ENCODE assay signal across 1 cellular context in the genomic region with DNA sequence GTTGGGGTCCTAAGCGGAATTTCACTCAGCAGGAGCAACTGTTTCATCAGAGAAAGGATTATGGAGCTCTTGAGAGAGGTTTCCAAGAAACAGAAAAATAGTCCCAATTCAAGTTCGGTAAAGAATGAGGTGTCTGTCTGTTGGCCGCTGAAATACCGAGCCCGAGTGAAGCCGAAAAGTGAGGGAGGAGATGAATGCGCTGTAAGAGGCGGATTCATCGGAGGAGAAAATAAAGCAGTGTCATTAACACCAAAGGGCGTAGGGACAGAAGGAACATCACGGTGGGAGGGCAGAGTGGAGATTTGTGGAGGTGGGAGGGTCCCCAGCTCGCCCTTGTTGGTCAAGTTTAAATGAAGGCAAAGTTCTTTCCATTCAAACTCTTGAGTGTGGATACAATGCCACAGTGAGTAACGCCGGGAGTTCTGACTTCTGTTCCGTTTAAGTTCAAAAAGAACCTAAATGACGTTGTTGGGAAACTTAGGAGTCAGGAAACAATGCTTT.
TF ChIP-seq lines count a peak whose summit lies in the region.

No MANE protein-coding gene starts in this region.

TF ChIP-seq in IMR-90, 13 proteins besides CTCF, POLR2A, EP300 and RAD21:
- no peak for TF ChIP-seq SMC3 (IDR thresholded peaks at IDR 0.05; ENCODE audit: low read depth, low read length)
- TF ChIP-seq CEBPB (IDR thresholded peaks at IDR 0.05; ENCODE audit: low read depth, low read length) = no peak
- TF ChIP-seq NFE2L2 (IDR thresholded peaks at IDR 0.05; ENCODE audit: low read depth, low read length) = no peak
- TF ChIP-seq RCOR1 (IDR thresholded peaks at IDR 0.05; ENCODE audit: insufficient replicate concordance, low read length) = no peak
- TF ChIP-seq MAFK (IDR thresholded peaks at IDR 0.05; ENCODE audit: low read depth, low read length) = no peak
- TF ChIP-seq RFX5 (IDR thresholded peaks at IDR 0.05; ENCODE audit: low read depth, low read length) = no peak
- no peak for TF ChIP-seq FOS (IDR thresholded peaks at IDR 0.05; ENCODE audit: low read depth, low read length)
- TF ChIP-seq BHLHE40 (IDR thresholded peaks at IDR 0.05; ENCODE audit: low read depth, low read length) = no peak
- TF ChIP-seq, protein P1, sequence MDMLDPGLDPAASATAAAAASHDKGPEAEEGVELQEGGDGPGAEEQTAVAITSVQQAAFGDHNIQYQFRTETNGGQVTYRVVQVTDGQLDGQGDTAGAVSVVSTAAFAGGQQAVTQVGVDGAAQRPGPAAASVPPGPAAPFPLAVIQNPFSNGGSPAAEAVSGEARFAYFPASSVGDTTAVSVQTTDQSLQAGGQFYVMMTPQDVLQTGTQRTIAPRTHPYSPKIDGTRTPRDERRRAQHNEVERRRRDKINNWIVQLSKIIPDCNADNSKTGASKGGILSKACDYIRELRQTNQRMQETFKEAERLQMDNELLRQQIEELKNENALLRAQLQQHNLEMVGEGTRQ (IDR thresholded peaks at IDR 0.05; ENCODE audit: low read depth, low read length) = no peak
- TF ChIP-seq MXI1 (IDR thresholded peaks at IDR 0.05; ENCODE audit: borderline replicate concordance, low read depth, low read length) = no peak
- TF ChIP-seq, protein P2, sequence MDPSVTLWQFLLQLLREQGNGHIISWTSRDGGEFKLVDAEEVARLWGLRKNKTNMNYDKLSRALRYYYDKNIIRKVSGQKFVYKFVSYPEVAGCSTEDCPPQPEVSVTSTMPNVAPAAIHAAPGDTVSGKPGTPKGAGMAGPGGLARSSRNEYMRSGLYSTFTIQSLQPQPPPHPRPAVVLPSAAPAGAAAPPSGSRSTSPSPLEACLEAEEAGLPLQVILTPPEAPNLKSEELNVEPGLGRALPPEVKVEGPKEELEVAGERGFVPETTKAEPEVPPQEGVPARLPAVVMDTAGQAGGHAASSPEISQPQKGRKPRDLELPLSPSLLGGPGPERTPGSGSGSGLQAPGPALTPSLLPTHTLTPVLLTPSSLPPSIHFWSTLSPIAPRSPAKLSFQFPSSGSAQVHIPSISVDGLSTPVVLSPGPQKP (IDR thresholded peaks at IDR 0.05; ENCODE audit: borderline replicate concordance, low read depth, low read length) = no peak
- TF ChIP-seq MAZ (IDR thresholded peaks at IDR 0.05; ENCODE audit: borderline replicate concordance, low read depth, low read length) = no peak
- TF ChIP-seq CHD1 (IDR thresholded peaks at IDR 0.05; ENCODE audit: low read depth, low read length) = no peak
